In the genomic region with DNA sequence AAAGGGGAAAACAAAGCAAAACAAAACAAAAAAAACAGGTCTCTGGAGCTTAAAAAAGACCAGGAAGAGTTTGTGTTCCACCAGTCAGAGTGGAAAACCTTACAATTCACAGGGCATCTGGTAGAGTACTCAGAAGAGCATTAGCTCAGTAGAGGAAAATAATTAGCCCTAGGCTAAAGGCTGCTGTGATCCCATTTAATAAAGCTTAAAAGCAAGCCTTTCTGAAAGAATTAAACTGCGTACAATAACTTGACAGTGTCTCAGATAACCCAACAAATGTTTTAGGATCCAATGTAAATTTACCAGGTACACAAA, we compare ENCODE assay signal across 34 cellular contexts. TPM values are rescaled to one million over a fixed set of nuclear protein-coding genes. Genes with fewer than 3 reads are reported as not detected.
"Had no signal": no experiment of that assay in that cellular context is flagged by ENCODE, and none has a peak within 500 bp of the region (broad histone marks: within the 10 kb centered on the region; RNA-seq: fewer than 3 reads in every experiment).

No MANE protein-coding gene starts in this region.

- H3K36me3 ChIP-seq: neutrophil, ovary, prostate gland, thyroid gland had no signal

- H3K27ac Mint-ChIP-seq: natural killer cell treated with Interleukin-12 subunit alpha and Interleukin-12 subunit beta and Interleukin-15 and Interleukin-18, amount 100 ng/mL, for 72 hours; stimulated activated memory B cell treated with anti-CD40 and anti-IgM and Interleukin-4, amounts not matched to agents 10 μg/mL and 1 μg/mL and 100 μg/mL, for 72 hours; T-helper 1 cell treated with Interleukin-12 subunit alpha and Interleukin-12 subunit beta and Interleukin-4 antibody, amounts not matched to agents 30 μg/mL and 1 μg/mL, for 36 hours had no signal

- DNase-seq: activated CD4-positive, alpha-beta T cell treated with anti-CD3 and anti-CD28 coated beads for 4 hours; activated CD4-positive, alpha-beta T cell treated with anti-CD3 and anti-CD28 coated beads, Interleukin-2, amount 50 U/mL, for 4 hours; activated naive CD4-positive, alpha-beta T cell treated with Interleukin-2 at 50 U/mL for 16 hours; activated T-cell treated with anti-CD3 and anti-CD28 coated beads for 4 hours; activated T-cell treated with anti-CD3 and anti-CD28 coated beads, Interleukin-2, amount 50 U/mL, for 72 hours; anterior cingulate cortex; body of pancreas; cerebellar nuclear complex; dorsolateral prefrontal cortex; effector memory CD4-positive, alpha-beta T cell; mucosa of descending colon; ovary; retina; stimulated activated CD4-positive, alpha-beta T cell treated with anti-CD3 and anti-CD28 coated beads, Interleukin-1b, Interleukin-23, amount 100 ng/mL, for 48 hours; stimulated activated CD4-positive, alpha-beta T cell treated with anti-CD3 and anti-CD28 coated beads, Interleukin-4, amount 100 ng/mL, for 4 hours; stimulated activated CD8-positive, alpha-beta memory T cell treated with anti-CD3 and anti-CD28 coated beads, Interleukin-4, amount 100 ng/mL, for 48 hours; stimulated activated naive CD8-positive, alpha-beta T cell treated with anti-CD3 and anti-CD28 coated beads, Interleukin-15, amount 100 ng/mL, for 72 hours; T-helper 9 cell; thyroid gland had no signal

- H3K79me2 ChIP-seq: hepatocyte had no signal

- H3K9me3 Mint-ChIP-seq: natural killer cell treated with Interleukin-12 subunit alpha and Interleukin-12 subunit beta and Interleukin-15 and Interleukin-18, amount 100 ng/mL, for 72 hours; T-helper 1 cell treated with Interleukin-12 subunit alpha and Interleukin-12 subunit beta and Interleukin-4 antibody, amounts not matched to agents 30 μg/mL and 1 μg/mL, for 36 hours had no signal

- H3K4me1 ChIP-seq: body of pancreas, prostate gland, thyroid gland had no signal

- H3K27me3 Mint-ChIP-seq: activated naive CD8-positive, alpha-beta T cell; natural killer cell treated with Interleukin-12 subunit alpha and Interleukin-12 subunit beta and Interleukin-15 and Interleukin-18, amount 100 ng/mL, for 72 hours; stimulated activated memory B cell treated with anti-CD40 and anti-IgM and Interleukin-4, amounts not matched to agents 10 μg/mL and 1 μg/mL and 100 μg/mL, for 72 hours; stimulated activated naive CD8-positive, alpha-beta T cell treated with anti-CD3 and anti-CD28 coated beads, Interleukin-15, amount 100 ng/mL, for 72 hours had no signal

- H2AFZ ChIP-seq: hepatocyte had no signal

- H3K4me3 Mint-ChIP-seq: activated naive CD8-positive, alpha-beta T cell; activated T-cell treated with anti-CD3 and anti-CD28 coated beads, Interleukin-2, amount 50 U/mL, for 72 hours; natural killer cell treated with Interleukin-12 subunit alpha and Interleukin-12 subunit beta and Interleukin-15 and Interleukin-18, amount 100 ng/mL, for 72 hours; stimulated activated memory B cell treated with anti-CD40 and anti-IgM and Interleukin-4, amounts not matched to agents 10 μg/mL and 1 μg/mL and 100 μg/mL, for 72 hours; stimulated activated naive CD8-positive, alpha-beta T cell treated with anti-CD3 and anti-CD28 coated beads, Interleukin-15, amount 100 ng/mL, for 72 hours; T-helper 1 cell treated with Interleukin-12 subunit alpha and Interleukin-12 subunit beta and Interleukin-4 antibody, amounts not matched to agents 30 μg/mL and 1 μg/mL, for 36 hours had no signal

- H3K27me3 ChIP-seq: body of pancreas, dorsolateral prefrontal cortex, hepatocyte, neutrophil, ovary, thyroid gland had no signal

- H3K9me3 ChIP-seq: body of pancreas, mucosa of descending colon, neutrophil, prostate gland, thyroid gland had no signal

- ATAC-seq: activated T-cell treated with anti-CD3 and anti-CD28 coated beads, Interleukin-2, amount 50 U/mL, for 72 hours; body of pancreas; mucosa of descending colon; stimulated activated memory B cell treated with anti-CD40 and anti-IgM and Interleukin-4, amounts not matched to agents 10 μg/mL and 1 μg/mL and 100 μg/mL, for 72 hours; stimulated activated naive CD8-positive, alpha-beta T cell treated with anti-CD3 and anti-CD28 coated beads, Interleukin-15, amount 100 ng/mL, for 72 hours had no signal

- H3K4me2 ChIP-seq: hepatocyte, smooth muscle cell had no signal

- FAIRE-seq: frontal cortex, TTC549 had no signal

- H3K4me1 Mint-ChIP-seq: stimulated activated memory B cell treated with anti-CD40 and anti-IgM and Interleukin-4, amounts not matched to agents 10 μg/mL and 1 μg/mL and 100 μg/mL, for 72 hours; stimulated activated naive CD8-positive, alpha-beta T cell treated with anti-CD3 and anti-CD28 coated beads, Interleukin-15, amount 100 ng/mL, for 72 hours had no signal

- H3K27ac ChIP-seq: body of pancreas, coronary artery, dorsolateral prefrontal cortex, hepatocyte, neutrophil, ovary, prostate gland, thyroid gland, VCaP had no signal

- H3K4me3 ChIP-seq: body of pancreas, coronary artery, dorsolateral prefrontal cortex, hepatocyte, mucosa of descending colon, ovary, prostate gland, smooth muscle cell, thyroid gland had no signal

RNA-seq across cellular contexts. Expression of gene ECM2, which starts 7.3 kb away (rescaled TPM):
- total RNA-seq: activated T-cell treated with anti-CD3 and anti-CD28 coated beads, Interleukin-2, amount 50 U/mL, for 72 hours; epithelial cell of proximal tubule; kidney epithelial cell; lung microvascular endothelial cell; natural killer cell treated with Interleukin-12 subunit alpha and Interleukin-12 subunit beta and Interleukin-15 and Interleukin-18, amount 100 ng/mL, for 72 hours had no signal

RNA-seq across cellular contexts. Expression of gene ASPN, which starts 46.2 kb away (rescaled TPM):
- total RNA-seq: activated T-cell treated with anti-CD3 and anti-CD28 coated beads, Interleukin-2, amount 50 U/mL, for 72 hours; epithelial cell of proximal tubule; kidney epithelial cell; lung microvascular endothelial cell; natural killer cell treated with Interleukin-12 subunit alpha and Interleukin-12 subunit beta and Interleukin-15 and Interleukin-18, amount 100 ng/mL, for 72 hours had no signal
